1 cellular context compared by ENCODE assay signal in the genomic region with DNA sequence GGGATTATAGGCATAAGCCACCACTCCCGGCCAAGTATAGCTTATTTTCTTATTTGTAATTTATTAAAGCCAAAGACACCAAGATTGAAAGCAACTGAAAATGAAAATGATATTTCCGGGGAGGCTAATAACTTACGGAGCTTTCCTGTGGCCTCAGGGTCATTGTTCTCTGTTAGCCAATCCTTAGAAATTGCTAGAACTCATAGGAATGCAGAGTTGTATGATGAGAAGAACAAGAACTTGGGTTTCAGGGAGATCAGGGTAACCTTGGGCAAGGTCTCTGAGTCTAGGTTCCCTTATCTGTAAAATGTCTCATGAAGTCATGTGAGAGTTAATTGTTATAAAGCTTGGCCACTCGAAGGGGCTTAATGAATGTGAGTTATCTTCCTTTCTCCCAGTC.
TF ChIP-seq lines count a peak whose summit lies in the region.

No MANE protein-coding gene starts in this region.

TF ChIP-seq in IMR-90, 13 proteins besides CTCF, POLR2A, EP300 and RAD21:
- no peak for TF ChIP-seq SMC3 (IDR thresholded peaks at IDR 0.05; ENCODE audit: low read depth, low read length)
- TF ChIP-seq, protein P1, sequence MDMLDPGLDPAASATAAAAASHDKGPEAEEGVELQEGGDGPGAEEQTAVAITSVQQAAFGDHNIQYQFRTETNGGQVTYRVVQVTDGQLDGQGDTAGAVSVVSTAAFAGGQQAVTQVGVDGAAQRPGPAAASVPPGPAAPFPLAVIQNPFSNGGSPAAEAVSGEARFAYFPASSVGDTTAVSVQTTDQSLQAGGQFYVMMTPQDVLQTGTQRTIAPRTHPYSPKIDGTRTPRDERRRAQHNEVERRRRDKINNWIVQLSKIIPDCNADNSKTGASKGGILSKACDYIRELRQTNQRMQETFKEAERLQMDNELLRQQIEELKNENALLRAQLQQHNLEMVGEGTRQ (IDR thresholded peaks at IDR 0.05; ENCODE audit: low read depth, low read length), result no peak
